ENCODE assay signal across 26 cellular contexts in genomic region chr22:46038174-46038487, GRCh38.
A peak's percentile ranks its signal among the peaks of the same experiment; 100 is the strongest.
DNase-seq lines count a peak whose midpoint lies in the region; ATAC-seq, FAIRE-seq and TF ChIP-seq lines count a peak whose summit lies in the region.
"Had no signal": no experiment of that assay in that cellular context is flagged by ENCODE, and none has a peak within 500 bp of the region (broad histone marks: within the 10 kb centered on the region; RNA-seq: fewer than 3 reads in every experiment).

No MANE protein-coding gene starts in this region.

- POLR2A ChIA-PET in HEK293 (lab: Yijun Ruan, JAX): interaction anchor here (1.3 to 3.0 kb wide), 2 partner anchors 15 to 24 kb away, joined by 3 to 30 read pairs; no protein-coding TSS in a partner anchor
- POLR2A ChIA-PET in activated CD4-positive, alpha-beta memory T cell treated with anti-CD3 and anti-CD28 coated beads for 36 hours (lab: Charles Lee): no interaction called here

- H3K4me2 ChIP-seq in keratinocyte (ENCODE audit: control insufficient read depth, extremely low read depth, insufficient read depth, low read depth, low read length) (peak overlapping the region; percentile 99), skeletal muscle satellite cell (ENCODE audit: low read length) (peak overlapping the region; percentile 99)
- H3K4me2 ChIP-seq: KMS-11 had no signal

- dilution Hi-C loops in keratinocyte (cut with MboI; ENCODE audit: extremely low pct_ligation_motif_present, low sequenced_read_pairs): no loop called here

- H3K9me1 ChIP-seq in keratinocyte (ENCODE audit: control insufficient read depth, extremely low read depth, insufficient read depth, low read length): no peaks in the 10 kb centered on the region

- H3K4me3 ChIP-seq in HEK293 (ENCODE audit: low read depth, low read length): no peak overlapping the region
- H3K4me3 ChIP-seq in keratinocyte (ENCODE audit: control insufficient read depth in 2 of 3, extremely low read depth in 1 of 3, insufficient read depth in 2 of 3, low read depth in 1 of 3, low read length in 3 of 3): no peak overlapping the region
- no peak overlapping the region for H3K4me3 ChIP-seq in skeletal muscle satellite cell (ENCODE audit: low read length)
- H3K4me3 ChIP-seq: GM23248, heart right ventricle, SJCRH30, tibial artery had no signal

- H3K9me3 Mint-ChIP-seq in activated CD4-positive, alpha-beta memory T cell treated with anti-CD3 and anti-CD28 coated beads for 36 hours: no peaks in the 10 kb centered on the region
- H3K9me3 Mint-ChIP-seq in activated naive CD4-positive, alpha-beta T cell treated with anti-CD3 and anti-CD28 coated beads, Interleukin-2, amount 10 ng/mL, durations not matched to agents 7 days and 5 days: no peaks in the 10 kb centered on the region
- H3K9me3 Mint-ChIP-seq: activated T-cell treated with anti-CD3 and anti-CD28 coated beads, Interleukin-2, amount 50 U/mL, for 4 hours; CD8-positive, alpha-beta T cell; memory B cell; T-helper 1 cell treated with Interleukin-12 subunit alpha and Interleukin-12 subunit beta and Interleukin-4 antibody, amounts not matched to agents 30 μg/mL and 1 μg/mL, for 36 hours had no signal

- CTCF ChIA-PET in HEK293 (lab: Yijun Ruan, JAX): interaction anchor here (0.8 to 7.2 kb wide), 4 partner anchors 25 to 43 kb away, joined by 3 to 101 read pairs (median 12); no protein-coding TSS in a partner anchor
- CTCF ChIA-PET in activated CD4-positive, alpha-beta memory T cell treated with anti-CD3 and anti-CD28 coated beads for 36 hours (lab: Charles Lee): interaction anchor here (1.5 to 4.7 kb wide), 2 partner anchors 25 to 32 kb away, joined by 6 to 36 read pairs; no protein-coding TSS in a partner anchor
- CTCF ChIA-PET in activated naive CD4-positive, alpha-beta T cell treated with anti-CD3 and anti-CD28 coated beads, Interleukin-2, amount 10 ng/mL, durations not matched to agents 7 days and 5 days (lab: Charles Lee): interaction anchor here (3.4 kb wide), 1 partner anchor 32 kb away, joined by 50 read pairs; no protein-coding TSS in a partner anchor

- peak overlapping the region; percentile 42 for H3K27ac Mint-ChIP-seq in activated CD4-positive, alpha-beta memory T cell treated with anti-CD3 and anti-CD28 coated beads for 36 hours
- H3K27ac Mint-ChIP-seq in activated naive CD4-positive, alpha-beta T cell treated with anti-CD3 and anti-CD28 coated beads, Interleukin-2, amount 10 ng/mL, durations not matched to agents 7 days and 5 days: no peak overlapping the region
- H3K27ac Mint-ChIP-seq: activated CD4-positive, alpha-beta T cell treated with anti-CD3 and anti-CD28 coated beads for 36 hours; CD8-positive, alpha-beta T cell; memory B cell; T-helper 1 cell treated with Interleukin-12 subunit alpha and Interleukin-12 subunit beta and Interleukin-4 antibody, amounts not matched to agents 30 μg/mL and 1 μg/mL, for 36 hours had no signal

- H3K79me2 ChIP-seq in keratinocyte (ENCODE audit: control insufficient read depth, insufficient read depth, low read length): peaks cover 36% of the 10 kb centered on the region

- H4K20me1 ChIP-seq in keratinocyte (ENCODE audit: control insufficient read depth, extremely low read depth, insufficient read depth, low read length): no peaks in the 10 kb centered on the region

- H3K27me3 ChIP-seq in keratinocyte (ENCODE audit: control insufficient read depth, extremely low read depth, insufficient read depth, low read length): no peaks in the 10 kb centered on the region
- H3K27me3 ChIP-seq in skeletal muscle satellite cell (ENCODE audit: control insufficient read depth, insufficient read depth, low read length): no peaks in the 10 kb centered on the region
- H3K27me3 ChIP-seq: heart right ventricle, SJCRH30, tibial artery had no signal

- H3K27ac ChIP-seq in HEK293 (ENCODE audit: extremely low read depth, low read depth, low read length): no peak overlapping the region
- peak overlapping the region; percentile 93 for H3K27ac ChIP-seq in keratinocyte (ENCODE audit: control insufficient read depth, insufficient read depth, low read length)
- H3K27ac ChIP-seq: GM23248, KMS-11, SJCRH30 had no signal

- ATAC-seq in GM19328 (IDR thresholded peaks at IDR 0.05; ENCODE audit: unreplicated experiment) (no peak), omental fat pad (ENCODE audit: low FRiP score) (no peak)
- ATAC-seq: activated CD4-positive, alpha-beta T cell treated with anti-CD3 and anti-CD28 coated beads for 36 hours; activated T-cell treated with anti-CD3 and anti-CD28 coated beads, Interleukin-2, amount 50 U/mL, for 4 hours; CD8-positive, alpha-beta T cell; heart right ventricle; left cardiac atrium; stimulated activated naive CD8-positive, alpha-beta T cell treated with anti-CD3 and anti-CD28 coated beads, Interleukin-15, Interleukin-2, amounts not matched to agents 100 U/mL and 50 U/mL, for 24 hours had no signal

- H3K9ac ChIP-seq in keratinocyte (ENCODE audit: control insufficient read depth, extremely low read depth, insufficient read depth, low read length) (peak overlapping the region; percentile 72), skeletal muscle satellite cell (ENCODE audit: low read depth, low read length) (peak overlapping the region; percentile 93)
- H3K9ac ChIP-seq: GM23248, KMS-11 had no signal

- no peak overlapping the region for H3K4me3 Mint-ChIP-seq in activated CD4-positive, alpha-beta memory T cell treated with anti-CD3 and anti-CD28 coated beads for 36 hours
- H3K4me3 Mint-ChIP-seq in activated naive CD4-positive, alpha-beta T cell treated with anti-CD3 and anti-CD28 coated beads, Interleukin-2, amount 10 ng/mL, durations not matched to agents 7 days and 5 days: no peak overlapping the region
- H3K4me3 Mint-ChIP-seq: activated CD4-positive, alpha-beta T cell treated with anti-CD3 and anti-CD28 coated beads for 36 hours; activated T-cell treated with anti-CD3 and anti-CD28 coated beads, Interleukin-2, amount 50 U/mL, for 4 hours; CD8-positive, alpha-beta T cell; memory B cell; T-helper 1 cell treated with Interleukin-12 subunit alpha and Interleukin-12 subunit beta and Interleukin-4 antibody, amounts not matched to agents 30 μg/mL and 1 μg/mL, for 36 hours had no signal

- intact Hi-C loops in activated CD4-positive, alpha-beta memory T cell treated with anti-CD3 and anti-CD28 coated beads for 36 hours (cut with micrococcal nuclease): loop anchor here (10.0 kb wide), 2 partner anchors 257 to 873 kb away; partner anchors contain the start of genes GTSE1 and NUP50

- DNase-seq in activated CD4-positive, alpha-beta memory T cell treated with anti-CD3 and anti-CD28 coated beads for 36 hours: no peak
- DNase-seq in keratinocyte (ENCODE audit: low read depth, low spot score): no peak
- DNase-seq in GM19239 (ENCODE audit: insufficient read length, low spot score): no peak
- no peak for DNase-seq in activated naive CD4-positive, alpha-beta T cell treated with anti-CD3 and anti-CD28 coated beads, Interleukin-2, amount 10 ng/mL, durations not matched to agents 7 days and 5 days
- no peak for DNase-seq in omental fat pad (ENCODE audit: low spot score)
- DNase-seq: activated naive CD4-positive, alpha-beta T cell treated with anti-CD3 and anti-CD28 coated beads, Interleukin-2, amount 50 U/mL, for 16 hours; activated T-cell treated with anti-CD3 and anti-CD28 coated beads, Interleukin-2, amount 50 U/mL, for 4 hours; caudate nucleus; CD8-positive, alpha-beta T cell; DMS 273 treated with DMSO at 0.1 percent for 48 hours; GM23248; heart right ventricle; NCI-H1694; NCI-H2171; NCI-H510A treated with DMSO at 0.1 percent for 48 hours; SJCRH30; stimulated activated naive CD8-positive, alpha-beta T cell treated with anti-CD3 and anti-CD28 coated beads, Interleukin-15, Interleukin-2, amounts not matched to agents 100 U/mL and 50 U/mL, for 24 hours had no signal

- TF ChIP-seq CTCF in HEK293 (tag by site-specific recombination; IDR thresholded peaks at IDR 0.05): no peak
- TF ChIP-seq CTCF in keratinocyte (optimal IDR thresholded peaks at IDR 0.05 in 1 of 3, IDR thresholded peaks at IDR 0.05 in 1 of 3, conservative IDR thresholded peaks at IDR 0.05 in 1 of 3; ENCODE audit: extremely low read depth in 1 of 3, insufficient read depth in 2 of 3, low read length in 3 of 3): no peak
- no peak for TF ChIP-seq CTCF in omental fat pad (IDR thresholded peaks at IDR 0.05)

- H3K9me3 ChIP-seq in HEK293 (ENCODE audit: control insufficient read depth, insufficient read depth, low read depth, low read length) (no peaks in the 10 kb centered on the region), keratinocyte (ENCODE audit: control insufficient read depth, low read depth, low read length) (no peaks in the 10 kb centered on the region), skeletal muscle satellite cell (replicated peaks; ENCODE audit: low read length) (no peaks in the 10 kb centered on the region)
- H3K9me3 ChIP-seq: heart right ventricle, SJCRH30, tibial artery had no signal

- no peaks in the 10 kb centered on the region for H3K36me3 ChIP-seq in HEK293 (ENCODE audit: control insufficient read depth in 2 of 2, insufficient read depth in 1 of 2, low read length in 2 of 2)
- H3K36me3 ChIP-seq in keratinocyte (ENCODE audit: control insufficient read depth in 2 of 2, extremely low read depth in 1 of 2, insufficient read depth in 2 of 2, low read length in 2 of 2): no peaks in the 10 kb centered on the region
- no peaks in the 10 kb centered on the region for H3K36me3 ChIP-seq in skeletal muscle satellite cell (ENCODE audit: insufficient read depth, low read length)
- H3K36me3 ChIP-seq: heart right ventricle, SJCRH30, tibial artery had no signal

- H3K27me3 Mint-ChIP-seq in activated CD4-positive, alpha-beta memory T cell treated with anti-CD3 and anti-CD28 coated beads for 36 hours: no peaks in the 10 kb centered on the region
- no peaks in the 10 kb centered on the region for H3K27me3 Mint-ChIP-seq in activated naive CD4-positive, alpha-beta T cell treated with anti-CD3 and anti-CD28 coated beads, Interleukin-2, amount 10 ng/mL, durations not matched to agents 7 days and 5 days
- H3K27me3 Mint-ChIP-seq: activated CD4-positive, alpha-beta T cell treated with anti-CD3 and anti-CD28 coated beads for 36 hours; memory B cell had no signal

- peaks cover 5% of the 10 kb centered on the region for H3K4me1 ChIP-seq in HEK293 (ENCODE audit: control insufficient read depth, insufficient read depth, low read length)
- peaks cover 70% of the 10 kb centered on the region for H3K4me1 ChIP-seq in keratinocyte (ENCODE audit: control insufficient read depth, extremely low read depth, insufficient read depth, low read length)
- H3K4me1 ChIP-seq in skeletal muscle satellite cell (ENCODE audit: control insufficient read depth, insufficient read depth, low read length): peaks cover 67% of the 10 kb centered on the region

- H3K36me3 Mint-ChIP-seq in activated CD4-positive, alpha-beta memory T cell treated with anti-CD3 and anti-CD28 coated beads for 36 hours: no peaks in the 10 kb centered on the region
- H3K36me3 Mint-ChIP-seq in activated naive CD4-positive, alpha-beta T cell treated with anti-CD3 and anti-CD28 coated beads, Interleukin-2, amount 10 ng/mL, durations not matched to agents 7 days and 5 days: no peaks in the 10 kb centered on the region
- H3K36me3 Mint-ChIP-seq: CD8-positive, alpha-beta T cell; memory B cell had no signal

- FAIRE-seq in keratinocyte (lab: Jason Lieb, UNC): no peak
- no peak for FAIRE-seq in GM19239 (lab: Jason Lieb, UNC)

- H2AFZ ChIP-seq in keratinocyte (ENCODE audit: control insufficient read depth, low read length): peak overlapping the region; percentile 89
- H2AFZ ChIP-seq: GM23248 had no signal

- H3K4me1 Mint-ChIP-seq in activated CD4-positive, alpha-beta memory T cell treated with anti-CD3 and anti-CD28 coated beads for 36 hours (ENCODE audit: low read depth): peaks cover 15% of the 10 kb centered on the region
- peaks cover 28% of the 10 kb centered on the region for H3K4me1 Mint-ChIP-seq in activated naive CD4-positive, alpha-beta T cell treated with anti-CD3 and anti-CD28 coated beads, Interleukin-2, amount 10 ng/mL, durations not matched to agents 7 days and 5 days
